26 cellular contexts compared by ENCODE assay signal in the genomic region with DNA sequence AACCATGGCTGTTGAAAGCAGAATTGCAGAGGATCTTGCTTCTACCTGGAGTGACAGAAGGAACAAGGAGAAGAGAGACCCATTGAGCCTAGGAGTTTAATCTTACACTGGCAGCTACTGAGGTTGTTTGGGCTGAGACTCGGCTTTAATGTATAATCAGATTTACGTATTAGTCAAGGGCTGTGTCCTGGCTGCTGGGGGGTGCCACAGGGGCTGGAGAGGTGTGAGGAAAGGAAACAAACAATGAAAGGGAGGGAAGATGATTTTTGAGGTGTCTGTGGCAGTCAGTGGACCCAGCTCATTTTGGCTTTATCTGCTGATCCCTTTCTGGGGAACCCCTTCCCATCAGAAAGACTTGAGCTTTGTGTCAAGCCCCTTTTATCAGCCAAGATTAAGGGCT.
"Had no signal": no experiment of that assay in that cellular context is flagged by ENCODE, and none has a peak within 500 bp of the region (broad histone marks: within the 10 kb centered on the region; RNA-seq: fewer than 3 reads in every experiment).

No MANE protein-coding gene starts in this region.

- H3K9me3 Mint-ChIP-seq: activated CD4-positive, alpha-beta memory T cell treated with anti-CD3 and anti-CD28 coated beads, Interleukin-2, amount 10 ng/mL, durations not matched to agents 7 days and 5 days; activated naive CD4-positive, alpha-beta T cell treated with anti-CD3 and anti-CD28 coated beads for 36 hours; activated T-helper 17 cell treated with anti-CD3 and anti-CD28 coated beads, Interleukin-2, amount 50 U/mL, for 72 hours; T-cell had no signal

- H3K27me3 Mint-ChIP-seq: activated CD4-positive, alpha-beta T cell treated with anti-CD3 and anti-CD28 coated beads for 36 hours had no signal

- H3K4me3 Mint-ChIP-seq: activated CD4-positive, alpha-beta memory T cell treated with anti-CD3 and anti-CD28 coated beads, Interleukin-2, amount 10 ng/mL, durations not matched to agents 7 days and 5 days; activated CD4-positive, alpha-beta T cell treated with anti-CD3 and anti-CD28 coated beads for 36 hours; activated naive CD4-positive, alpha-beta T cell treated with anti-CD3 and anti-CD28 coated beads for 36 hours; activated naive CD8-positive, alpha-beta T cell; activated T-helper 17 cell treated with anti-CD3 and anti-CD28 coated beads, Interleukin-2, amount 50 U/mL, for 72 hours; T-cell had no signal

- H3K27ac ChIP-seq: SK-N-MC, VCaP had no signal

- H3K27ac Mint-ChIP-seq: activated CD4-positive, alpha-beta memory T cell treated with anti-CD3 and anti-CD28 coated beads, Interleukin-2, amount 10 ng/mL, durations not matched to agents 7 days and 5 days; activated CD4-positive, alpha-beta T cell treated with anti-CD3 and anti-CD28 coated beads for 36 hours; activated naive CD4-positive, alpha-beta T cell treated with anti-CD3 and anti-CD28 coated beads for 36 hours; activated naive CD8-positive, alpha-beta T cell; activated T-helper 17 cell treated with anti-CD3 and anti-CD28 coated beads, Interleukin-2, amount 50 U/mL, for 72 hours; T-cell had no signal

- H3K4me1 Mint-ChIP-seq: activated CD4-positive, alpha-beta memory T cell treated with anti-CD3 and anti-CD28 coated beads, Interleukin-2, amount 10 ng/mL, durations not matched to agents 7 days and 5 days; activated CD4-positive, alpha-beta T cell treated with anti-CD3 and anti-CD28 coated beads for 36 hours; activated T-helper 17 cell treated with anti-CD3 and anti-CD28 coated beads, Interleukin-2, amount 50 U/mL, for 72 hours; T-cell had no signal

- H3K4me3 ChIP-seq: SK-N-MC had no signal

- H3K36me3 Mint-ChIP-seq: activated naive CD8-positive, alpha-beta T cell; T-cell had no signal

- DNase-seq: activated CD4-positive, alpha-beta memory T cell treated with anti-CD3 and anti-CD28 coated beads, Interleukin-2, amount 10 ng/mL, durations not matched to agents 7 days and 5 days; activated CD4-positive, alpha-beta T cell treated with anti-CD3 and anti-CD28 coated beads for 36 hours; activated CD4-positive, alpha-beta T cell treated with anti-CD3 and anti-CD28 coated beads, Interleukin-2, amount 50 U/mL, for 1 hour; activated gamma-delta T cell; activated naive CD4-positive, alpha-beta T cell treated with anti-CD3 and anti-CD28 coated beads for 36 hours; activated T-cell treated with anti-CD3 and anti-CD28 coated beads for 4 hours; activated T-cell treated with anti-CD3 and anti-CD28 coated beads, Interleukin-2, amount 50 U/mL, for 48 hours; anterior cingulate cortex; caudate nucleus; KG1; NCI-H1092 treated with DMSO at 0.1 percent for 48 hours; NCI-H1417 treated with DMSO at 0.1 percent for 48 hours; NCI-H1694 treated with DMSO at 0.1 percent for 48 hours; NCI-H2029 treated with DMSO at 0.1 percent for 48 hours; NCI-H345; NCI-H510A; NCI-H748 treated with DMSO at 0.1 percent for 48 hours; NK-92 treated with Interleukin-12 subunit alpha and Interleukin-12 subunit beta, amount 100 ng/mL, for 24 hours; OCI-M1; RPMI8226; T-cell; T-helper 2 cell had no signal
